In genomic region chr11:23727821-23728220, GRCh38 we compare ENCODE assay signal across 1 cellular context.
TF ChIP-seq lines count a peak whose summit lies in the region.

No MANE protein-coding gene starts in this region.

TF ChIP-seq in IMR-90, 13 proteins besides CTCF, POLR2A, EP300 and RAD21 (continued from another document):
- TF ChIP-seq FOS (IDR thresholded peaks at IDR 0.05; ENCODE audit: low read depth, low read length), result peak; percentile 25; the same call in 1 of the 2 replicates
